In the genomic region with DNA sequence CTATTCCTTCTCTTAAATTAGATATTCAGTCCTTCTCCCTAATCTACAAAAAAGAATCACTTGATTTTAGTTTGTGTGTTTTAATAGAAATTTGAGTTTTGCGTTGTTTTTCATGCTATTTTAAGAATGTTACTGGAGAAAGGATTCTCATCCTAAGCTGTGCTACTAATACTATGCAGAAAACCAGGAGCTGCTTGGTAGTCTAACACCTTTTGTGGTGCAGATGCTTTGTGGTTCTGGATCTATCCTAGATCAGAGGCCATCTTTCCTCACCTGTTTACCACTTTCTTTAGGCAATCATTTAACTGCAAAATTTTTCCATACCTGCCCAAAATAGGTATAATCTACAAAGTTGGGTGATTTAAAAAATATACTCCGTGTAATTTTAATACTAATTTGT, we compare ENCODE assay signal across 29 cellular contexts.
"Had no signal": no experiment of that assay in that cellular context is flagged by ENCODE, and none has a peak within 500 bp of the region (broad histone marks: within the 10 kb centered on the region; RNA-seq: fewer than 3 reads in every experiment).

No MANE protein-coding gene starts in this region.

- H3K27ac Mint-ChIP-seq: natural killer cell; nephron; neural progenitor cell; progenitor cell of endocrine pancreas; stimulated activated effector memory CD8-positive, alpha-beta T cell treated with anti-CD3 and anti-CD28 coated beads, Interleukin-12 subunit alpha, Interleukin-12 subunit beta, amount 100 ng/mL, for 72 hours; stimulated activated naive B cell treated with anti-CD40 and anti-IgM and Interleukin-4, amounts not matched to agents 10 μg/mL and 1 μg/mL and 100 μg/mL, for 72 hours; stimulated activated naive CD8-positive, alpha-beta T cell treated with anti-CD3 and anti-CD28 coated beads, Interleukin-15, Interleukin-2, amounts not matched to agents 100 ng/mL and 50 ng/mL, for 24 hours had no signal

- H3K36me3 Mint-ChIP-seq: natural killer cell; stimulated activated effector memory CD8-positive, alpha-beta T cell treated with anti-CD3 and anti-CD28 coated beads, Interleukin-12 subunit alpha, Interleukin-12 subunit beta, amount 100 ng/mL, for 72 hours; stimulated activated naive B cell treated with anti-CD40 and anti-IgM and Interleukin-4, amounts not matched to agents 10 μg/mL and 1 μg/mL and 100 μg/mL, for 72 hours had no signal

- H3K79me2 ChIP-seq: parathyroid adenoma had no signal

- FAIRE-seq: urothelium cell line had no signal

- H3K9me3 ChIP-seq: ovary, psoas muscle, right lobe of liver, sigmoid colon, stomach, thoracic aorta, thyroid gland, tibial nerve, upper lobe of left lung, vagina had no signal

- H3K4me3 Mint-ChIP-seq: natural killer cell; nephron; neural progenitor cell; stimulated activated effector memory CD8-positive, alpha-beta T cell treated with anti-CD3 and anti-CD28 coated beads, Interleukin-12 subunit alpha, Interleukin-12 subunit beta, amount 100 ng/mL, for 72 hours; stimulated activated naive B cell treated with anti-CD40 and anti-IgM and Interleukin-4, amounts not matched to agents 10 μg/mL and 1 μg/mL and 100 μg/mL, for 72 hours; stimulated activated naive CD8-positive, alpha-beta T cell treated with anti-CD3 and anti-CD28 coated beads, Interleukin-15, Interleukin-2, amounts not matched to agents 100 ng/mL and 50 ng/mL, for 24 hours had no signal

- H3K4me1 Mint-ChIP-seq: natural killer cell; nephron; stimulated activated effector memory CD8-positive, alpha-beta T cell treated with anti-CD3 and anti-CD28 coated beads, Interleukin-12 subunit alpha, Interleukin-12 subunit beta, amount 100 ng/mL, for 72 hours; stimulated activated naive B cell treated with anti-CD40 and anti-IgM and Interleukin-4, amounts not matched to agents 10 μg/mL and 1 μg/mL and 100 μg/mL, for 72 hours had no signal

- H3K9ac ChIP-seq: neural progenitor cell, parathyroid adenoma had no signal

- ATAC-seq: natural killer cell; psoas muscle; right cardiac atrium; right lobe of liver; stimulated activated effector memory CD8-positive, alpha-beta T cell treated with anti-CD3 and anti-CD28 coated beads, Interleukin-12 subunit alpha, Interleukin-12 subunit beta, amount 100 ng/mL, for 72 hours; stimulated activated naive B cell treated with anti-CD40 and anti-IgM and Interleukin-4, amounts not matched to agents 10 μg/mL and 1 μg/mL and 100 μg/mL, for 72 hours had no signal

- H3K4me2 ChIP-seq: neural progenitor cell had no signal

- H3K27ac ChIP-seq: neural progenitor cell, ovary, parathyroid adenoma, psoas muscle, right lobe of liver, sigmoid colon, stomach, thoracic aorta, thyroid gland, tibial nerve, upper lobe of left lung, vagina had no signal

- H3K36me3 ChIP-seq: neural progenitor cell, ovary, right lobe of liver, sigmoid colon, stomach, thyroid gland, tibial nerve, upper lobe of left lung, vagina had no signal

- H2AFZ ChIP-seq: neural progenitor cell, parathyroid adenoma had no signal

- H3K27me3 ChIP-seq: neural progenitor cell, ovary, right lobe of liver, sigmoid colon, stomach, thyroid gland, tibial nerve, upper lobe of left lung, vagina had no signal

- H3K27me3 Mint-ChIP-seq: progenitor cell of endocrine pancreas; stimulated activated naive B cell treated with anti-CD40 and anti-IgM and Interleukin-4, amounts not matched to agents 10 μg/mL and 1 μg/mL and 100 μg/mL, for 72 hours; stimulated activated naive CD8-positive, alpha-beta T cell treated with anti-CD3 and anti-CD28 coated beads, Interleukin-15, Interleukin-2, amounts not matched to agents 100 ng/mL and 50 ng/mL, for 24 hours had no signal

- DNase-seq: natural killer cell; occipital lobe; ovary; posterior cingulate gyrus; psoas muscle; right cardiac atrium; right lobe of liver; sigmoid colon; small intestine; stimulated activated CD4-positive, alpha-beta T cell treated with anti-CD3 and anti-CD28 coated beads, Interleukin-15, amount 100 ng/mL, for 24 hours; stimulated activated CD4-positive, alpha-beta T cell treated with anti-CD3 and anti-CD28 coated beads, Interleukin-2, amount 100 ng/mL, for 24 hours; stimulated activated CD4-positive, alpha-beta T cell treated with anti-CD3 and anti-CD28 coated beads, Interleukin-2, amount 100 ng/mL, for 48 hours; stimulated activated CD4-positive, alpha-beta T cell treated with anti-CD3 and anti-CD28 coated beads, Interleukin-4, amount 100 ng/mL, for 24 hours; stimulated activated naive B cell treated with anti-CD40 and anti-IgM and Interleukin-4, amounts not matched to agents 10 μg/mL and 1 μg/mL and 100 μg/mL, for 72 hours; stimulated activated naive CD4-positive, alpha-beta T cell treated with Interleukin-2 at 50 U/mL for 16 hours; stomach; thyroid gland; trophoblast cell; upper lobe of left lung had no signal

- H3K9me3 Mint-ChIP-seq: nephron; neural progenitor cell; stimulated activated naive B cell treated with anti-CD40 and anti-IgM and Interleukin-4, amounts not matched to agents 10 μg/mL and 1 μg/mL and 100 μg/mL, for 72 hours; stimulated activated naive CD8-positive, alpha-beta T cell treated with anti-CD3 and anti-CD28 coated beads, Interleukin-15, Interleukin-2, amounts not matched to agents 100 ng/mL and 50 ng/mL, for 24 hours had no signal

- H3K4me1 ChIP-seq: neural progenitor cell, parathyroid adenoma, psoas muscle, right lobe of liver, sigmoid colon, stomach, thyroid gland, tibial nerve, upper lobe of left lung, vagina had no signal

- H3K4me3 ChIP-seq: neural progenitor cell, ovary, psoas muscle, right lobe of liver, sigmoid colon, stomach, thoracic aorta, thyroid gland, tibial nerve, upper lobe of left lung, vagina had no signal
